8 cellular contexts compared by ENCODE assay signal in genomic region chr3:150763122-150763840, GRCh38. TPM values are rescaled to one million over a fixed set of nuclear protein-coding genes. Genes with fewer than 3 reads are reported as not detected.
DNase-seq lines count a peak whose midpoint lies in the region; ATAC-seq and TF ChIP-seq lines count a peak whose summit lies in the region.

Gene SIAH2 (minus strand): TSS chr3:150763169. CDS start chr3:150762849, 320 bp downstream.

- H3K27ac Mint-ChIP-seq in T-cell: peak within 1 kb of the TSS; percentile 99

- peak; percentile 66 for ATAC-seq in HG02678 (IDR thresholded peaks at IDR 0.05; ENCODE audit: unreplicated experiment)
- peak; percentile 82 to 86 (median 84) for ATAC-seq in T-cell (replicated peaks in 1 of 4)
- ATAC-seq in heart left ventricle: peak; percentile 89 to 95 (median 92)
- peak; percentile 94 to 95 for ATAC-seq in upper lobe of left lung (ENCODE audit: low FRiP score in 2 of 2)

- H3K4me1 ChIP-seq in heart left ventricle (peaks cover 5 to 42% (median 29%) of the 10 kb centered on the region in 12 donors), upper lobe of left lung (peaks cover 27 to 35% (median 32%) of the 10 kb centered on the region in 4 donors)

- TF ChIP-seq CTCF in GM12875 (IDR thresholded peaks at IDR 0.05; ENCODE audit: borderline replicate concordance, insufficient read depth, low read depth, low read length) (no peak), heart left ventricle (IDR thresholded peaks at IDR 0.05) (peak in 1 of 12 donors; percentile 9), upper lobe of left lung (IDR thresholded peaks at IDR 0.05) (peak in 2 of 6 experiments; percentile 3 to 30)

- H3K27me3 Mint-ChIP-seq in T-cell: no peaks in the 10 kb centered on the region

- H3K9me3 ChIP-seq in heart left ventricle (no peaks in the 10 kb centered on the region), upper lobe of left lung (no peaks in the 10 kb centered on the region)

- POLR2A ChIA-PET in T-cell (lab: Charles Lee): interaction anchor here (0.6 to 3.3 kb wide), 30 partner anchors 9 to 1127 kb away, joined by 3 to 27 read pairs (median 4); partner anchors contain the start of genes SERP1 (in 2 of the 2), EIF2A (in 1 of the 2), ERICH6 (in 1 of the 2) and GPR171 (in 1 of the 2)

- peak in 1 of 4 donors; percentile 73 for TF ChIP-seq EP300 in upper lobe of left lung (IDR thresholded peaks at IDR 0.05)

- DNase-seq in NCI-H1417 (lab: John Stamatoyannopoulos, UW) (peak; percentile 88 to 99 (median 99)), T-cell (peak; percentile 86 to 96 (median 92)), heart left ventricle (peak; percentile 93 to 96 (median 95)), posterior vena cava (ENCODE audit: low spot score) (peak; percentile 98), upper lobe of left lung (peak; percentile 94 to 99)

- H3K27ac ChIP-seq in adipose tissue (ENCODE audit: low read depth, low read length) (peak within 1 kb of the TSS; percentile 94), heart left ventricle (peak within 1 kb of the TSS; percentile 87 to 99 (median 96)), upper lobe of left lung (peak within 1 kb of the TSS; percentile 93 to 98 (median 98))

- no peaks in the 10 kb centered on the region for H3K9me3 Mint-ChIP-seq in T-cell

- H3K4me3 Mint-ChIP-seq in T-cell: peak within 1 kb of the TSS; percentile 92 to 97 (median 94)

- H3K27me3 ChIP-seq in heart left ventricle (no peaks in the 10 kb centered on the region), upper lobe of left lung (no peaks in the 10 kb centered on the region)

- CTCF ChIA-PET in T-cell (lab: Charles Lee): interaction anchor here (0.6 to 2.9 kb wide), 16 partner anchors 8 to 793 kb away, joined by 3 to 20 read pairs (median 4); partner anchors contain the start of genes ERICH6 (in 1 of the 2) and SELENOT (in 1 of the 2)

- H3K36me3 Mint-ChIP-seq in T-cell: peaks cover 1% of the 10 kb centered on the region

- peaks cover 0 to 6% (median 0%) of the 10 kb centered on the region in 9 donors for H3K36me3 ChIP-seq in heart left ventricle
- H3K36me3 ChIP-seq in upper lobe of left lung: peaks cover 0 to 5% (median 0%) of the 10 kb centered on the region in 4 donors

- TF ChIP-seq POLR2A in heart left ventricle (IDR thresholded peaks at IDR 0.05) (peak in 1 of 2 donors; percentile 89), upper lobe of left lung (IDR thresholded peaks at IDR 0.05) (peak in 3 of 4 donors; percentile 83 to 100 (median 95))

- peak within 1 kb of the TSS; percentile 65 for H3K4me3 ChIP-seq in GM12875 (ENCODE audit: low read depth, low read length)
- peak within 1 kb of the TSS; percentile 48 to 93 (median 83) for H3K4me3 ChIP-seq in heart left ventricle
- H3K4me3 ChIP-seq in upper lobe of left lung: peak within 1 kb of the TSS; percentile 66 to 87 (median 78)

- intact Hi-C loops in heart left ventricle (cut with DNase I) (loop anchor here in 8 of 10 donors (2.0 to 10.0 kb wide), 8 partner anchors 36 to 218 kb away; partner anchors contain the start of genes EIF2A (in 4 of the 8), SERP1 (in 4 of the 8) and SELENOT (in 3 of the 8)), posterior vena cava (cut with DNase I) (no loop called here)

- H3K4me1 Mint-ChIP-seq in T-cell: peaks cover 46 to 51% (median 48%) of the 10 kb centered on the region in 3 donors

- WGBS in adipose tissue, 3 donors: 0% methylated on average over 54 to 70 of the region's 70 CpGs
- 0 to 1% (median 1%) methylated on average over 25 to 70 of the region's 70 CpGs for WGBS in heart left ventricle, 4 donors
- 0% methylated on average over 11 to 27 of the region's 70 CpGs for WGBS in upper lobe of left lung, 2 donors

RNA-seq across cellular contexts. Expression of gene SIAH2, which starts in this region (rescaled TPM):
- total RNA-seq in T-cell (10 to 100 TPM; 24.5 to 40.3 (median 26.4) TPM), heart left ventricle (10 to 100 TPM; 16.9 to 38.7 (median 23.4) TPM), posterior vena cava (10 to 100 TPM; 30.6 to 37.6 TPM), upper lobe of left lung (10 to 100 TPM; 17.6 to 45.0 (median 31.7) TPM)
- polyA plus RNA-seq in adipose tissue (10 to 100 TPM; 11.2 to 26.2 (median 12.0) TPM), heart left ventricle (10 to 100 TPM in 1 of 2 donors, 1 to 10 TPM in 1; 7.1 to 24.9 TPM)

Comparison
In these comparisons a context has a peak if more than half of its experiments do, and no peak if none do; other contexts are left out.
1. Peak in every context shown above with its lines: DNase-seq, ATAC-seq, H3K4me3 ChIP-seq and H3K27ac ChIP-seq.
2. intact Hi-C loops: an anchor here in heart left ventricle (2.0 to 10.0 kb wide); none called in posterior vena cava.